8 cellular contexts compared by ENCODE assay signal in genomic region chr2:174247474-174248186, GRCh38. TPM values are rescaled to one million over a fixed set of nuclear protein-coding genes. Genes with fewer than 3 reads are reported as not detected.
DNase-seq lines count a peak whose midpoint lies in the region; ATAC-seq and TF ChIP-seq lines count a peak whose summit lies in the region.

No MANE protein-coding gene starts in this region.

- peaks cover 0 to 22% of the 10 kb centered on the region in 2 donors for H3K36me3 ChIP-seq in left lung
- peaks cover 10% of the 10 kb centered on the region for H3K36me3 ChIP-seq in suprapubic skin

- H3K4me1 ChIP-seq in left lung = peaks cover 4 to 23% of the 10 kb centered on the region in 2 donors
- peaks cover 26% of the 10 kb centered on the region for H3K4me1 ChIP-seq in suprapubic skin

- WGBS in suprapubic skin = 23% methylated on average over 11 of the region's 14 CpGs

- CTCF ChIA-PET in activated CD8-positive, alpha-beta memory T cell treated with anti-CD3 and anti-CD28 coated beads, Interleukin-2, amount 10 ng/mL, durations not matched to agents 7 days and 5 days (lab: Charles Lee) = interaction anchor here (0.7 to 1.7 kb wide), 3 partner anchors 13 to 94 kb away, joined by 3 to 6 read pairs (median 3); no protein-coding TSS in a partner anchor

- H3K9me3 Mint-ChIP-seq in activated CD8-positive, alpha-beta memory T cell treated with anti-CD3 and anti-CD28 coated beads, Interleukin-2, amount 10 ng/mL, durations not matched to agents 7 days and 5 days (ENCODE audit: low read depth) = no peaks in the 10 kb centered on the region

- TF ChIP-seq POLR2A in suprapubic skin (IDR thresholded peaks at IDR 0.05) = no peak

- DNase-seq in activated CD8-positive, alpha-beta memory T cell treated with anti-CD3 and anti-CD28 coated beads, Interleukin-2, amount 10 ng/mL, durations not matched to agents 7 days and 5 days = peak; percentile 42
- DNase-seq in activated CD8-positive, alpha-beta memory T cell treated with anti-CD3 and anti-CD28 coated beads, Interleukin-2, amount 50 U/mL, for 48 hours = no peak
- DNase-seq in NCI-H510A (lab: John Stamatoyannopoulos, UW) = peak; percentile 77
- peak; percentile 6 for DNase-seq in central memory CD4-positive, alpha-beta T cell
- DNase-seq in left lung = no peak
- no peak for DNase-seq in suprapubic skin (ENCODE audit: low spot score in 2 of 2)
- no peak for DNase-seq in NCI-H446 treated with DMSO at 0.1 percent for 48 hours (lab: John Stamatoyannopoulos, UW)

- no peaks in the 10 kb centered on the region for H3K27me3 Mint-ChIP-seq in activated CD8-positive, alpha-beta memory T cell treated with anti-CD3 and anti-CD28 coated beads, Interleukin-2, amount 10 ng/mL, durations not matched to agents 7 days and 5 days

- peak overlapping the region; percentile 73 to 76 for H3K27ac ChIP-seq in left lung
- peak overlapping the region; percentile 79 for H3K27ac ChIP-seq in suprapubic skin

- peaks cover 20% of the 10 kb centered on the region for H3K36me3 Mint-ChIP-seq in activated CD8-positive, alpha-beta memory T cell treated with anti-CD3 and anti-CD28 coated beads, Interleukin-2, amount 10 ng/mL, durations not matched to agents 7 days and 5 days

- intact Hi-C loops in left lung (cut with DNase I) = no loop called here

- H3K4me3 ChIP-seq in left lung (peak overlapping the region; percentile 74 to 92), suprapubic skin (peak overlapping the region; percentile 89)

- peak overlapping the region; percentile 78 for H3K4me3 Mint-ChIP-seq in activated CD8-positive, alpha-beta memory T cell treated with anti-CD3 and anti-CD28 coated beads, Interleukin-2, amount 10 ng/mL, durations not matched to agents 7 days and 5 days

- ATAC-seq in activated CD8-positive, alpha-beta memory T cell treated with anti-CD3 and anti-CD28 coated beads, Interleukin-2, amount 10 ng/mL, durations not matched to agents 7 days and 5 days = no peak
- peak; percentile 1 for ATAC-seq in HG02798 (IDR thresholded peaks at IDR 0.05; ENCODE audit: poor library complexity, unreplicated experiment)
- ATAC-seq in left lung = peak; percentile 33

- TF ChIP-seq EP300 in suprapubic skin (IDR thresholded peaks at IDR 0.05) = no peak

- TF ChIP-seq CTCF in left lung (IDR thresholded peaks at IDR 0.05) (no peak), suprapubic skin (IDR thresholded peaks at IDR 0.05) (no peak)

- no peaks in the 10 kb centered on the region for H3K27me3 ChIP-seq in left lung
- no peaks in the 10 kb centered on the region for H3K27me3 ChIP-seq in suprapubic skin

- no peaks in the 10 kb centered on the region for H3K9me3 ChIP-seq in left lung
- no peaks in the 10 kb centered on the region for H3K9me3 ChIP-seq in suprapubic skin

- H3K4me1 Mint-ChIP-seq in activated CD8-positive, alpha-beta memory T cell treated with anti-CD3 and anti-CD28 coated beads, Interleukin-2, amount 10 ng/mL, durations not matched to agents 7 days and 5 days = peaks cover 30% of the 10 kb centered on the region

- peak overlapping the region; percentile 81 for H3K27ac Mint-ChIP-seq in activated CD8-positive, alpha-beta memory T cell treated with anti-CD3 and anti-CD28 coated beads, Interleukin-2, amount 10 ng/mL, durations not matched to agents 7 days and 5 days

RNA-seq across cellular contexts. Expression of gene OLA1, which starts 0.7 kb away (rescaled TPM):
- total RNA-seq in activated CD8-positive, alpha-beta memory T cell treated with anti-CD3 and anti-CD28 coated beads, Interleukin-2, amount 10 ng/mL, durations not matched to agents 7 days and 5 days = 10 to 100 TPM; 64.3 to 83.1 TPM
- total RNA-seq in left lung (10 to 100 TPM; 66.3 to 68.2 TPM), suprapubic skin (10 to 100 TPM; 59.2 to 83.6 (median 75.9) TPM)

Comparison
In these comparisons a context has a peak if more than half of its experiments do, and no peak if none do; other contexts are left out.
1. DNase-seq: peak in activated CD8-positive, alpha-beta memory T cell treated with anti-CD3 and anti-CD28 coated beads, Interleukin-2, amount 10 ng/mL, durations not matched to agents 7 days and 5 days (single experiment), NCI-H510A (single experiment) and central memory CD4-positive, alpha-beta T cell (single experiment); none in activated CD8-positive, alpha-beta memory T cell treated with anti-CD3 and anti-CD28 coated beads, Interleukin-2, amount 50 U/mL, for 48 hours (single experiment), left lung (0 of 2), suprapubic skin (0 of 2) and NCI-H446 treated with DMSO at 0.1 percent for 48 hours (single experiment).